Comparison of ENCODE assay signal across 9 cellular contexts in genomic region chr15:52252781-52253180, GRCh38. TPM values are rescaled to one million over a fixed set of nuclear protein-coding genes. Genes with fewer than 3 reads are reported as not detected.
DNase-seq lines count a peak whose midpoint lies in the region; ATAC-seq and TF ChIP-seq lines count a peak whose summit lies in the region.
"Had no signal": no experiment of that assay in that cellular context is flagged by ENCODE, and none has a peak within 500 bp of the region (broad histone marks: within the 10 kb centered on the region; RNA-seq: fewer than 3 reads in every experiment).

No MANE protein-coding gene starts in this region.

- H3K4me1 Mint-ChIP-seq in activated T-cell treated with anti-CD3 and anti-CD28 coated beads, Interleukin-2, amount 50 U/mL, for 4 hours (ENCODE audit: low read depth), result peaks cover 19% of the 10 kb centered on the region
- peaks cover 17% of the 10 kb centered on the region for H3K4me1 Mint-ChIP-seq in activated CD4-positive, alpha-beta memory T cell treated with anti-CD3 and anti-CD28 coated beads for 36 hours (ENCODE audit: low read depth)
- no peaks in the 10 kb centered on the region for H3K4me1 Mint-ChIP-seq in Caco-2 (ENCODE audit: low read depth, unreplicated experiment)

- POLR2A ChIA-PET in activated CD4-positive, alpha-beta memory T cell treated with anti-CD3 and anti-CD28 coated beads for 36 hours (lab: Charles Lee), result interaction anchor here (0.5 to 1.5 kb wide), 3 partner anchors 9 to 232 kb away, joined by 3 to 7 read pairs (median 4); no protein-coding TSS in a partner anchor
- POLR2A ChIA-PET in Caco-2 (lab: Charles Lee), result no interaction called here

- no peaks in the 10 kb centered on the region for H3K27me3 Mint-ChIP-seq in activated T-cell treated with anti-CD3 and anti-CD28 coated beads, Interleukin-2, amount 50 U/mL, for 4 hours (ENCODE audit: low read depth)
- H3K27me3 Mint-ChIP-seq in activated CD4-positive, alpha-beta memory T cell treated with anti-CD3 and anti-CD28 coated beads for 36 hours, result no peaks in the 10 kb centered on the region
- H3K27me3 Mint-ChIP-seq in Caco-2 (ENCODE audit: insufficient read depth, unreplicated experiment), result no peaks in the 10 kb centered on the region

- no peak overlapping the region for H3K4me3 Mint-ChIP-seq in activated T-cell treated with anti-CD3 and anti-CD28 coated beads, Interleukin-2, amount 50 U/mL, for 4 hours
- H3K4me3 Mint-ChIP-seq in activated CD4-positive, alpha-beta memory T cell treated with anti-CD3 and anti-CD28 coated beads for 36 hours, result no peak overlapping the region
- no peak overlapping the region for H3K4me3 Mint-ChIP-seq in Caco-2 (ENCODE audit: unreplicated experiment)

- no TSS peak for BruUV-seq in Caco-2 (replicated peaks; lab: Mats Ljungman, UMichigan)

- H3K4me3 ChIP-seq in upper lobe of right lung (no peak overlapping the region), Caco-2 (ENCODE audit: low read depth, low read length) (no peak overlapping the region)
- no peak overlapping the region for H3K4me3 ChIP-seq in effector memory CD4-positive, alpha-beta T cell (ENCODE audit: insufficient read depth, low read depth, low read length, poor library complexity, severe bottlenecking)

- peak overlapping the region; percentile 16 for H3K27ac Mint-ChIP-seq in activated CD4-positive, alpha-beta memory T cell treated with anti-CD3 and anti-CD28 coated beads for 36 hours
- no peak overlapping the region for H3K27ac Mint-ChIP-seq in Caco-2 (ENCODE audit: unreplicated experiment)

- no peaks in the 10 kb centered on the region for H3K36me3 ChIP-seq in upper lobe of right lung
- no peaks in the 10 kb centered on the region for H3K36me3 ChIP-seq in effector memory CD4-positive, alpha-beta T cell (ENCODE audit: control insufficient read depth, insufficient read depth, low read length)
- peaks cover 3% of the 10 kb centered on the region for H3K36me3 ChIP-seq in Caco-2 (ENCODE audit: control insufficient read depth, insufficient read depth, low read length)

- H3K4me1 ChIP-seq in upper lobe of right lung (no peaks in the 10 kb centered on the region), Caco-2 (peaks cover 5% of the 10 kb centered on the region; the same call in 1 of the 2 replicates)
- H3K4me1 ChIP-seq in effector memory CD4-positive, alpha-beta T cell (ENCODE audit: control insufficient read depth, insufficient read depth, low read length, poor library complexity, severe bottlenecking), result no peaks in the 10 kb centered on the region

- H3K9me3 ChIP-seq in upper lobe of right lung (no peaks in the 10 kb centered on the region), Caco-2 (no peaks in the 10 kb centered on the region)
- H3K9me3 ChIP-seq in effector memory CD4-positive, alpha-beta T cell (ENCODE audit: control insufficient read depth, low read length), result no peaks in the 10 kb centered on the region

- H3K9me3 Mint-ChIP-seq in activated T-cell treated with anti-CD3 and anti-CD28 coated beads, Interleukin-2, amount 50 U/mL, for 4 hours, result no peaks in the 10 kb centered on the region
- no peaks in the 10 kb centered on the region for H3K9me3 Mint-ChIP-seq in activated CD4-positive, alpha-beta memory T cell treated with anti-CD3 and anti-CD28 coated beads for 36 hours
- H3K9me3 Mint-ChIP-seq in Caco-2 (ENCODE audit: unreplicated experiment), result no peaks in the 10 kb centered on the region

- ATAC-seq in activated T-cell treated with anti-CD3 and anti-CD28 coated beads, Interleukin-2, amount 50 U/mL, for 4 hours, result peak; percentile 74 to 81
- ATAC-seq in upper lobe of right lung, result peak; percentile 51
- ATAC-seq: left lobe of liver had no signal

- intact Hi-C loops in activated CD4-positive, alpha-beta memory T cell treated with anti-CD3 and anti-CD28 coated beads for 36 hours (cut with micrococcal nuclease), result loop anchor here (2.0 kb wide), 1 partner anchor 306 kb away; no protein-coding TSS in a partner anchor
- intact Hi-C loops in upper lobe of right lung (cut with DNase I), result loop anchor here (10.0 kb wide), 1 partner anchor 482 kb away; no protein-coding TSS in a partner anchor
- intact Hi-C loops in Caco-2 (cut with micrococcal nuclease; ENCODE audit: unreplicated experiment), result loop anchor here (5.0 to 10.0 kb wide), 3 partner anchors 142 to 425 kb away; partner anchors contain the start of genes ATOSA and MYO5A

- no peak for DNase-seq in activated T-cell treated with anti-CD3 and anti-CD28 coated beads, Interleukin-2, amount 50 U/mL, for 4 hours
- no peak for DNase-seq in activated T-cell treated with anti-CD3 and anti-CD28 coated beads, Interleukin-2, amount 50 U/mL, for 1 hour
- DNase-seq in activated CD4-positive, alpha-beta memory T cell treated with anti-CD3 and anti-CD28 coated beads for 36 hours, result peak; percentile 23
- DNase-seq in glomerular visceral epithelial cell (ENCODE audit: extremely low spot score) (peak; percentile 74), upper lobe of right lung (no peak), Caco-2 (no peak)
- no peak for DNase-seq in stimulated activated CD4-positive, alpha-beta T cell treated with anti-CD3 and anti-CD28 coated beads, Interleukin-12 subunit alpha, Interleukin-12 subunit beta, amount 100 ng/mL, for 4 hours
- no peak for DNase-seq in effector memory CD4-positive, alpha-beta T cell

- no peak for TF ChIP-seq CTCF in upper lobe of right lung (IDR thresholded peaks at IDR 0.05)
- no peak for TF ChIP-seq CTCF in Caco-2 (IDR thresholded peaks at IDR 0.05; ENCODE audit: insufficient read depth in 1 of 2, low read depth in 1 of 2, low read length in 1 of 2, severe bottlenecking in 1 of 2, unreplicated experiment in 1 of 2)

- H3K36me3 Mint-ChIP-seq in activated T-cell treated with anti-CD3 and anti-CD28 coated beads, Interleukin-2, amount 50 U/mL, for 4 hours (ENCODE audit: insufficient read depth), result no peaks in the 10 kb centered on the region
- no peaks in the 10 kb centered on the region for H3K36me3 Mint-ChIP-seq in activated CD4-positive, alpha-beta memory T cell treated with anti-CD3 and anti-CD28 coated beads for 36 hours
- peaks cover 51% of the 10 kb centered on the region for H3K36me3 Mint-ChIP-seq in Caco-2 (ENCODE audit: insufficient read depth, unreplicated experiment)

- H3K27ac ChIP-seq in upper lobe of right lung, result peak overlapping the region; percentile 62
- H3K27ac ChIP-seq in effector memory CD4-positive, alpha-beta T cell (ENCODE audit: insufficient read depth, low read length, poor library complexity, severe bottlenecking), result no peak overlapping the region

- no peaks in the 10 kb centered on the region for H3K27me3 ChIP-seq in upper lobe of right lung
- H3K27me3 ChIP-seq in effector memory CD4-positive, alpha-beta T cell (replicated peaks; ENCODE audit: control insufficient read depth, insufficient read depth, low read length, poor library complexity, severe bottlenecking), result no peaks in the 10 kb centered on the region
- H3K27me3 ChIP-seq in Caco-2 (replicated peaks; ENCODE audit: control insufficient read depth, insufficient read depth, low read length), result no peaks in the 10 kb centered on the region

- CTCF ChIA-PET in activated CD4-positive, alpha-beta memory T cell treated with anti-CD3 and anti-CD28 coated beads for 36 hours (lab: Charles Lee), result interaction anchor here (1.1 to 1.4 kb wide), 2 partner anchors 9 to 25 kb away, joined by 4 to 5 read pairs; no protein-coding TSS in a partner anchor
- CTCF ChIA-PET in Caco-2 (lab: Charles Lee), result interaction anchor here (0.7 kb wide), 1 partner anchor 9 kb away, joined by 3 read pairs; no protein-coding TSS in a partner anchor

RNA-seq across cellular contexts. Expression of gene MYO5C, which starts 42.8 kb away (rescaled TPM):
- under 1 TPM; 0.40 to 0.61 (median 0.46) TPM for total RNA-seq in activated T-cell treated with anti-CD3 and anti-CD28 coated beads, Interleukin-2, amount 50 U/mL, for 4 hours
- total RNA-seq in activated CD4-positive, alpha-beta memory T cell treated with anti-CD3 and anti-CD28 coated beads for 36 hours, result under 1 TPM; 0.27 to 0.50 TPM
- total RNA-seq in upper lobe of right lung, result 80.0 TPM
- 29.2 and 33.5 TPM in 2 replicates for total RNA-seq in Caco-2 (2022)

Comparison
In these comparisons a context has a peak if more than half of its experiments do, and no peak if none do; other contexts are left out.
1. DNase-seq: peak in activated CD4-positive, alpha-beta memory T cell treated with anti-CD3 and anti-CD28 coated beads for 36 hours (single experiment) and glomerular visceral epithelial cell (single experiment); none in activated T-cell treated with anti-CD3 and anti-CD28 coated beads, Interleukin-2, amount 50 U/mL, for 4 hours (single experiment), activated T-cell treated with anti-CD3 and anti-CD28 coated beads, Interleukin-2, amount 50 U/mL, for 1 hour (single experiment), upper lobe of right lung (single experiment), stimulated activated CD4-positive, alpha-beta T cell treated with anti-CD3 and anti-CD28 coated beads, Interleukin-12 subunit alpha, Interleukin-12 subunit beta, amount 100 ng/mL, for 4 hours (single experiment), effector memory CD4-positive, alpha-beta T cell (0 of 3) and Caco-2 (0 of 2).
2. RNA of gene MYO5C, which starts 42.8 kb away (total RNA-seq): 80.0 TPM in upper lobe of right lung (single experiment) and 29.2 to 33.5 TPM in Caco-2; 0.27 to 0.50 TPM in activated CD4-positive, alpha-beta memory T cell treated with anti-CD3 and anti-CD28 coated beads for 36 hours and 0.40 to 0.61 TPM in activated T-cell treated with anti-CD3 and anti-CD28 coated beads, Interleukin-2, amount 50 U/mL, for 4 hours; every median in the first group is over 10 times any median in the second.